18 cellular contexts compared by ENCODE assay signal in genomic region chr16:19872179-19872863, GRCh38. TPM values are rescaled to one million over a fixed set of nuclear protein-coding genes. Genes with fewer than 3 reads are reported as not detected.
DNase-seq lines count a peak whose midpoint lies in the region; ATAC-seq and TF ChIP-seq lines count a peak whose summit lies in the region.
"Had no signal": no experiment of that assay in that cellular context is flagged by ENCODE, and none has a peak within 500 bp of the region (broad histone marks: within the 10 kb centered on the region; RNA-seq: fewer than 3 reads in every experiment).

No MANE protein-coding gene starts in this region.

- no peaks in the 10 kb centered on the region for H3K9me2 ChIP-seq in PC-9 (ENCODE audit: insufficient read depth)

- CTCF ChIA-PET in PC-9 (lab: Charles Lee): no interaction called here

- H3K27me3 Mint-ChIP-seq in naive thymus-derived CD8-positive, alpha-beta T cell: peaks cover 0 to 24% (median 4%) of the 10 kb centered on the region in 5 donors
- H3K27me3 Mint-ChIP-seq: CD4-positive, alpha-beta T cell had no signal

- POLR2A ChIA-PET in naive thymus-derived CD8-positive, alpha-beta T cell (lab: Charles Lee): no interaction called here
- POLR2A ChIA-PET in PC-9 (lab: Charles Lee; ENCODE audit: unreplicated experiment): no interaction called here

- H3F3A ChIP-seq in PC-9 (ENCODE audit: insufficient read depth, low read depth): no peaks in the 10 kb centered on the region

- no peak overlapping the region for H3K4me3 ChIP-seq in psoas muscle
- H3K4me3 ChIP-seq in PC-9: no peak overlapping the region

- WGBS in psoas muscle, 3 donors: 86 to 93% (median 87%) methylated on average over 32 to 33 of the region's 33 CpGs

- H3K27ac ChIP-seq in psoas muscle (peak overlapping the region; percentile 36), PC-9 (no peak overlapping the region)
- H3K27ac ChIP-seq: KMS-11 had no signal

- no peaks in the 10 kb centered on the region for H4K20me1 ChIP-seq in PC-9 (ENCODE audit: insufficient read depth)

- no peak overlapping the region for H3K4me2 ChIP-seq in PC-9
- H3K4me2 ChIP-seq: KMS-11 had no signal

- TF ChIP-seq CTCF in psoas muscle (IDR thresholded peaks at IDR 0.05) (no peak), PC-9 (conservative IDR thresholded peaks at IDR 0.05) (no peak)

- no peak overlapping the region for H3K27ac Mint-ChIP-seq in naive thymus-derived CD8-positive, alpha-beta T cell
- H3K27ac Mint-ChIP-seq: CD4-positive, alpha-beta T cell had no signal

- H3K4me1 Mint-ChIP-seq in naive thymus-derived CD8-positive, alpha-beta T cell: peaks cover 0 to 4% (median 0%) of the 10 kb centered on the region in 4 donors

- H3K27me3 ChIP-seq in psoas muscle (ENCODE audit: insufficient read depth in 3 of 3, low read length in 2 of 3) (no peaks in the 10 kb centered on the region), PC-9 (ENCODE audit: insufficient read depth, low read depth) (no peaks in the 10 kb centered on the region)

- H3K4me3 Mint-ChIP-seq in naive thymus-derived CD8-positive, alpha-beta T cell: no peak overlapping the region
- H3K4me3 Mint-ChIP-seq: CD4-positive, alpha-beta T cell had no signal

- intact Hi-C loops in psoas muscle (cut with DNase I): no loop called here
- intact Hi-C loops in PC-9 (cut with micrococcal nuclease; ENCODE audit: unreplicated experiment): no loop called here

- DNase-seq in G401 (ENCODE audit: low spot score) (peak; percentile 73), anterior cingulate cortex (lab: John Stamatoyannopoulos, UW) (peak in 54 of 58 donors; percentile 23 to 94 (median 72)), hypothalamus (lab: John Stamatoyannopoulos, UW) (peak in 48 of 51 donors; percentile 20 to 90 (median 73)), psoas muscle (peak in 1 of 2 donors; percentile 63), SW 1271 (lab: John Stamatoyannopoulos, UW) (no peak), PC-9 (no peak)
- no peak for DNase-seq in naive thymus-derived CD8-positive, alpha-beta T cell
- DNase-seq: AML-193; CD4-positive, alpha-beta T cell; NCI-H1092 treated with DMSO at 0.1 percent for 48 hours; NCI-H187 treated with DMSO at 0.1 percent for 48 hours; NCI-H446 treated with DMSO at 0.1 percent for 48 hours; NCI-H748 treated with DMSO at 0.1 percent for 48 hours; SHP77 had no signal

- no peaks in the 10 kb centered on the region for H3K9me3 Mint-ChIP-seq in naive thymus-derived CD8-positive, alpha-beta T cell
- H3K9me3 Mint-ChIP-seq: CD4-positive, alpha-beta T cell had no signal

- H3K36me3 ChIP-seq in psoas muscle (ENCODE audit: insufficient read depth in 1 of 2, low read depth in 1 of 2) (peaks cover 0 to 43% of the 10 kb centered on the region in 2 donors), PC-9 (ENCODE audit: low read depth) (no peaks in the 10 kb centered on the region; the same call in 1 of the 2 replicates)

- no peak overlapping the region for H2AFZ ChIP-seq in PC-9

- H3K79me2 ChIP-seq in PC-9 (ENCODE audit: low read depth): 0 out of 2 replicates have a peak, but pooled peaks cover 3% of the 10 kb centered on the region

- H3K4me1 ChIP-seq in psoas muscle (peaks cover 33% of the 10 kb centered on the region), PC-9 (replicated peaks; ENCODE audit: insufficient read depth) (no peaks in the 10 kb centered on the region)

- in situ Hi-C loops in G401 (cut with HindIII; ENCODE audit: low sequenced_read_pairs): no loop called here

- no peaks in the 10 kb centered on the region for H3K36me3 Mint-ChIP-seq in naive thymus-derived CD8-positive, alpha-beta T cell

- ATAC-seq in psoas muscle (peak; percentile 18 to 52 (median 30)), GM21576 (IDR thresholded peaks at IDR 0.05; ENCODE audit: unreplicated experiment) (no peak)
- ATAC-seq in naive thymus-derived CD8-positive, alpha-beta T cell: no peak
- ATAC-seq: Panc1 had no signal

- no peaks in the 10 kb centered on the region for H3K9me3 ChIP-seq in psoas muscle
- no peaks in the 10 kb centered on the region for H3K9me3 ChIP-seq in PC-9 (ENCODE audit: insufficient read depth, low read depth)

- no TSS peak for BruUV-seq in PC-9 (replicated peaks; lab: Mats Ljungman, UMichigan)

RNA-seq across cellular contexts. Expression of gene GPRC5B, which starts 12.3 kb away (rescaled TPM):
- total RNA-seq in G401 (2014; rRNA removed; shearing (Covaris generic)): 0.88 and 2.5 TPM in 2 replicates
- total RNA-seq in psoas muscle: 100 to 1,000 TPM in 3 of 4 donors, 10 to 100 TPM in 1; 38.5 to 124 (median 109) TPM
- 10 to 100 TPM; 25.3 to 55.7 (median 50.9) TPM for polyA plus RNA-seq in psoas muscle
- not detected for total RNA-seq in naive thymus-derived CD8-positive, alpha-beta T cell
- 1 to 10 TPM in 1 of 3 donors, under 1 TPM in 1, not detected in 1; 0.10 to 1.2 TPM for polyA plus RNA-seq in naive thymus-derived CD8-positive, alpha-beta T cell
- total RNA-seq in PC-9 (2021): 62.0 and 70.2 TPM in 2 replicates
- total RNA-seq: MCF 10A had no signal

Comparison
In these comparisons a context has a peak if more than half of its experiments do, and no peak if none do; other contexts are left out.
1. DNase-seq: peak in G401 (single experiment), anterior cingulate cortex (54 of 58) and hypothalamus (48 of 51); none in SW 1271 (0 of 2), naive thymus-derived CD8-positive, alpha-beta T cell (0 of 10) and PC-9 (0 of 2).
2. ATAC-seq: peak in psoas muscle (4 of 4); none in GM21576 (single experiment) and naive thymus-derived CD8-positive, alpha-beta T cell (0 of 2).
3. RNA of gene GPRC5B, which starts 12.3 kb away (total RNA-seq): 38.5 to 124 TPM in psoas muscle and 62.0 to 70.2 TPM in PC-9; 0.88 to 2.5 TPM in G401 and not detected in naive thymus-derived CD8-positive, alpha-beta T cell; every median in the first group is over 10 times any median in the second.